1 cellular context compared by ENCODE assay signal in genomic region chr7:157329447-157329846, GRCh38.
TF ChIP-seq lines count a peak whose summit lies in the region.

No MANE protein-coding gene starts in this region.

TF ChIP-seq in SK-N-SH treated with all-trans-retinoic acid at 6 μM for 48 hours, 23 proteins besides CTCF, POLR2A, EP300 and RAD21 (continued from another document):
- no peak for TF ChIP-seq TCF4 (CRISPR knock-in tag; IDR thresholded peaks at IDR 0.05; ENCODE audit: borderline replicate concordance)
- no peak for TF ChIP-seq ZNF70 (CRISPR knock-in tag; IDR thresholded peaks at IDR 0.05)
- TF ChIP-seq TOX (CRISPR knock-in tag; IDR thresholded peaks at IDR 0.05; ENCODE audit: borderline replicate concordance) = no peak
- TF ChIP-seq ZNF565 (CRISPR knock-in tag; conservative IDR thresholded peaks at IDR 0.05; ENCODE audit: low read depth) = no peak
- TF ChIP-seq ARNTL (CRISPR knock-in tag; IDR thresholded peaks at IDR 0.05; ENCODE audit: borderline replicate concordance, low read depth) = no peak
- TF ChIP-seq, protein P1, sequence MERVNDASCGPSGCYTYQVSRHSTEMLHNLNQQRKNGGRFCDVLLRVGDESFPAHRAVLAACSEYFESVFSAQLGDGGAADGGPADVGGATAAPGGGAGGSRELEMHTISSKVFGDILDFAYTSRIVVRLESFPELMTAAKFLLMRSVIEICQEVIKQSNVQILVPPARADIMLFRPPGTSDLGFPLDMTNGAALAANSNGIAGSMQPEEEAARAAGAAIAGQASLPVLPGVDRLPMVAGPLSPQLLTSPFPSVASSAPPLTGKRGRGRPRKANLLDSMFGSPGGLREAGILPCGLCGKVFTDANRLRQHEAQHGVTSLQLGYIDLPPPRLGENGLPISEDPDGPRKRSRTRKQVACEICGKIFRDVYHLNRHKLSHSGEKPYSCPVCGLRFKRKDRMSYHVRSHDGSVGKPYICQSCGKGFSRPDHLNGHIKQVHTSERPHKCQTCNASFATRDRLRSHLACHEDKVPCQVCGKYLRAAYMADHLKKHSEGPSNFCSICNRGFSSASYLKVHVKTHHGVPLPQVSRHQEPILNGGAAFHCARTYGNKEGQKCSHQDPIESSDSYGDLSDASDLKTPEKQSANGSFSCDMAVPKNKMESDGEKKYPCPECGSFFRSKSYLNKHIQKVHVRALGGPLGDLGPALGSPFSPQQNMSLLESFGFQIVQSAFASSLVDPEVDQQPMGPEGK (CRISPR knock-in tag; IDR thresholded peaks at IDR 0.05; ENCODE audit: borderline replicate concordance) = no peak
- TF ChIP-seq ZFP30 (CRISPR knock-in tag; IDR thresholded peaks at IDR 0.05) = no peak
- TF ChIP-seq RARB (CRISPR knock-in tag; IDR thresholded peaks at IDR 0.05) = no peak
- no peak for TF ChIP-seq CSDC2 (CRISPR knock-in tag; IDR thresholded peaks at IDR 0.05)
- no peak for TF ChIP-seq ISL1 (CRISPR knock-in tag; IDR thresholded peaks at IDR 0.05)
- no peak for TF ChIP-seq POU6F1 (CRISPR knock-in tag; IDR thresholded peaks at IDR 0.05; ENCODE audit: borderline replicate concordance, low read depth)
- TF ChIP-seq ZC3H10 (CRISPR knock-in tag; IDR thresholded peaks at IDR 0.05) = no peak
- TF ChIP-seq, protein P2, sequence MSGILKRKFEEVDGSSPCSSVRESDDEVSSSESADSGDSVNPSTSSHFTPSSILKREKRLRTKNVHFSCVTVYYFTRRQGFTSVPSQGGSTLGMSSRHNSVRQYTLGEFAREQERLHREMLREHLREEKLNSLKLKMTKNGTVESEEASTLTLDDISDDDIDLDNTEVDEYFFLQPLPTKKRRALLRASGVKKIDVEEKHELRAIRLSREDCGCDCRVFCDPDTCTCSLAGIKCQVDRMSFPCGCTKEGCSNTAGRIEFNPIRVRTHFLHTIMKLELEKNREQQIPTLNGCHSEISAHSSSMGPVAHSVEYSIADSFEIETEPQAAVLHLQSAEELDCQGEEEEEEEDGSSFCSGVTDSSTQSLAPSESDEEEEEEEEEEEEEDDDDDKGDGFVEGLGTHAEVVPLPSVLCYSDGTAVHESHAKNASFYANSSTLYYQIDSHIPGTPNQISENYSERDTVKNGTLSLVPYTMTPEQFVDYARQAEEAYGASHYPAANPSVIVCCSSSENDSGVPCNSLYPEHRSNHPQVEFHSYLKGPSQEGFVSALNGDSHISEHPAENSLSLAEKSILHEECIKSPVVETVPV (CRISPR knock-in tag; IDR thresholded peaks at IDR 0.05) = no peak
